Comparison of ENCODE assay signal across 8 cellular contexts in genomic region chr1:222643937-222644648, GRCh38. TPM values are rescaled to one million over a fixed set of nuclear protein-coding genes. Genes with fewer than 3 reads are reported as not detected.
DNase-seq lines count a peak whose midpoint lies in the region; ATAC-seq and TF ChIP-seq lines count a peak whose summit lies in the region.

No MANE protein-coding gene starts in this region.

- peaks cover 14% of the 10 kb centered on the region for H3K4me1 Mint-ChIP-seq in activated naive CD8-positive, alpha-beta T cell treated with anti-CD3 and anti-CD28 coated beads, Interleukin-2, amount 10 ng/mL, durations not matched to agents 7 days and 5 days
- peaks cover 7% of the 10 kb centered on the region for H3K4me1 Mint-ChIP-seq in glutamatergic neuron (ENCODE audit: low read depth, unreplicated experiment)

- H3K9me3 ChIP-seq in testis = no peaks in the 10 kb centered on the region

- no peaks in the 10 kb centered on the region for H3K27me3 Mint-ChIP-seq in activated naive CD8-positive, alpha-beta T cell treated with anti-CD3 and anti-CD28 coated beads, Interleukin-2, amount 10 ng/mL, durations not matched to agents 7 days and 5 days
- peaks cover 3% of the 10 kb centered on the region for H3K27me3 Mint-ChIP-seq in glutamatergic neuron (ENCODE audit: unreplicated experiment)

- H3K36me3 ChIP-seq in testis (ENCODE audit: low read depth, missing control alignments) = no peaks in the 10 kb centered on the region

- WGBS in testis, 2 donors = 0% methylated on average over 42 of the region's 42 CpGs

- peaks cover 13% of the 10 kb centered on the region for H3K36me3 Mint-ChIP-seq in activated naive CD8-positive, alpha-beta T cell treated with anti-CD3 and anti-CD28 coated beads, Interleukin-2, amount 10 ng/mL, durations not matched to agents 7 days and 5 days
- H3K36me3 Mint-ChIP-seq in glutamatergic neuron (ENCODE audit: unreplicated experiment) = no peaks in the 10 kb centered on the region

- H3K4me3 ChIP-seq in GM12864 (ENCODE audit: low read depth, low read length) = peak overlapping the region; percentile 86
- peak overlapping the region; percentile 87 to 97 for H3K4me3 ChIP-seq in testis

- TF ChIP-seq CTCF in GM12864 (IDR thresholded peaks at IDR 0.05; ENCODE audit: low read depth, low read length, missing control alignments) (no peak), glutamatergic neuron (IDR thresholded peaks at IDR 0.05; ENCODE audit: partially characterized antibody, unreplicated experiment) (no peak), omental fat pad (IDR thresholded peaks at IDR 0.05) (no peak), testis (IDR thresholded peaks at IDR 0.05) (peak in 1 of 3 experiments; percentile 12)

- intact Hi-C loops in testis (cut with DNase I; ENCODE audit: low total_unique reads) = no loop called here

- H3K4me3 Mint-ChIP-seq in activated naive CD8-positive, alpha-beta T cell treated with anti-CD3 and anti-CD28 coated beads, Interleukin-2, amount 10 ng/mL, durations not matched to agents 7 days and 5 days = peak overlapping the region; percentile 97
- H3K4me3 Mint-ChIP-seq in glutamatergic neuron (ENCODE audit: unreplicated experiment) = peak overlapping the region; percentile 98

- peak; percentile 97 for ATAC-seq in HG02678 (IDR thresholded peaks at IDR 0.05; ENCODE audit: unreplicated experiment)
- ATAC-seq in activated naive CD8-positive, alpha-beta T cell treated with anti-CD3 and anti-CD28 coated beads, Interleukin-2, amount 10 ng/mL, durations not matched to agents 7 days and 5 days (ENCODE audit: low read depth) = peak; percentile 98
- peak; percentile 100 for ATAC-seq in omental fat pad (ENCODE audit: low FRiP score)

- H3K27ac ChIP-seq in testis = peak overlapping the region; percentile 86 to 90

- POLR2A ChIA-PET in activated naive CD8-positive, alpha-beta T cell treated with anti-CD3 and anti-CD28 coated beads, Interleukin-2, amount 10 ng/mL, durations not matched to agents 7 days and 5 days (lab: Charles Lee) = interaction anchor here (1.0 to 3.5 kb wide), 7 partner anchors 9 to 180 kb away, joined by 3 to 56 read pairs (median 10); partner anchors contain the start of genes AIDA, BROX and TAF1A

- peaks cover 9% of the 10 kb centered on the region for H3K4me1 ChIP-seq in testis

- H3K27ac Mint-ChIP-seq in activated naive CD8-positive, alpha-beta T cell treated with anti-CD3 and anti-CD28 coated beads, Interleukin-2, amount 10 ng/mL, durations not matched to agents 7 days and 5 days = peak overlapping the region; percentile 98
- H3K27ac Mint-ChIP-seq in glutamatergic neuron (ENCODE audit: unreplicated experiment) = peak overlapping the region; percentile 95

- H3K27me3 ChIP-seq in testis = no peaks in the 10 kb centered on the region

- no peak for TF ChIP-seq POLR2A in testis (IDR thresholded peaks at IDR 0.05)

- no peaks in the 10 kb centered on the region for H3K9me3 Mint-ChIP-seq in activated naive CD8-positive, alpha-beta T cell treated with anti-CD3 and anti-CD28 coated beads, Interleukin-2, amount 10 ng/mL, durations not matched to agents 7 days and 5 days
- H3K9me3 Mint-ChIP-seq in glutamatergic neuron (ENCODE audit: unreplicated experiment) = no peaks in the 10 kb centered on the region

- DNase-seq in GM12864 (ENCODE audit: low read depth) (peak; percentile 95), NCI-H1105 treated with DMSO at 0.1 percent for 48 hours (lab: John Stamatoyannopoulos, UW) (peak; percentile 98), SKM-1 treated with dmso at 0.1 percent for 144 hours (lab: John Stamatoyannopoulos, UW; ENCODE audit: unreplicated experiment) (peak; percentile 100), glutamatergic neuron (peak; percentile 98), omental fat pad (ENCODE audit: low spot score) (peak; percentile 82), testis (peak; percentile 99)
- DNase-seq in activated naive CD8-positive, alpha-beta T cell treated with anti-CD3 and anti-CD28 coated beads, Interleukin-2, amount 10 ng/mL, durations not matched to agents 7 days and 5 days = peak; percentile 96

RNA-seq across cellular contexts. Expression of gene MIA3, which starts 26.2 kb away (rescaled TPM):
- total RNA-seq in activated naive CD8-positive, alpha-beta T cell treated with anti-CD3 and anti-CD28 coated beads, Interleukin-2, amount 10 ng/mL, durations not matched to agents 7 days and 5 days = 10 to 100 TPM; 80.7 to 82.3 TPM
- total RNA-seq in glutamatergic neuron (ENCODE audit: unreplicated experiment) (65.4 TPM), omental fat pad (10 to 100 TPM; 33.3 to 98.2 (median 52.4) TPM), testis (10 to 100 TPM; 91.4 to 92.1 TPM)
- polyA plus RNA-seq in testis (ENCODE audit: insufficient read depth, low read depth, low replicate concordance) = 77.8 TPM

RNA-seq across cellular contexts. Expression of gene TAF1A, which starts 54.4 kb away (rescaled TPM):
- 10 to 100 TPM; 12.1 to 14.4 TPM for total RNA-seq in activated naive CD8-positive, alpha-beta T cell treated with anti-CD3 and anti-CD28 coated beads, Interleukin-2, amount 10 ng/mL, durations not matched to agents 7 days and 5 days
- total RNA-seq in glutamatergic neuron (ENCODE audit: unreplicated experiment) = 10.4 TPM
- 10 to 100 TPM in 2 of 4 donors, 1 to 10 TPM in 2; 4.1 to 11.4 (median 8.3) TPM for total RNA-seq in omental fat pad
- total RNA-seq in testis = 10 to 100 TPM; 13.2 to 15.1 TPM
- polyA plus RNA-seq in testis (ENCODE audit: insufficient read depth, low read depth, low replicate concordance) = 12.4 TPM

Comparison
In these comparisons a context has a peak if more than half of its experiments do, and no peak if none do; other contexts are left out.
1. Peak in every context shown above with its lines: DNase-seq, ATAC-seq, H3K4me3 ChIP-seq and H3K27ac ChIP-seq.